ENCODE assay signal across 19 cellular contexts in the genomic region with DNA sequence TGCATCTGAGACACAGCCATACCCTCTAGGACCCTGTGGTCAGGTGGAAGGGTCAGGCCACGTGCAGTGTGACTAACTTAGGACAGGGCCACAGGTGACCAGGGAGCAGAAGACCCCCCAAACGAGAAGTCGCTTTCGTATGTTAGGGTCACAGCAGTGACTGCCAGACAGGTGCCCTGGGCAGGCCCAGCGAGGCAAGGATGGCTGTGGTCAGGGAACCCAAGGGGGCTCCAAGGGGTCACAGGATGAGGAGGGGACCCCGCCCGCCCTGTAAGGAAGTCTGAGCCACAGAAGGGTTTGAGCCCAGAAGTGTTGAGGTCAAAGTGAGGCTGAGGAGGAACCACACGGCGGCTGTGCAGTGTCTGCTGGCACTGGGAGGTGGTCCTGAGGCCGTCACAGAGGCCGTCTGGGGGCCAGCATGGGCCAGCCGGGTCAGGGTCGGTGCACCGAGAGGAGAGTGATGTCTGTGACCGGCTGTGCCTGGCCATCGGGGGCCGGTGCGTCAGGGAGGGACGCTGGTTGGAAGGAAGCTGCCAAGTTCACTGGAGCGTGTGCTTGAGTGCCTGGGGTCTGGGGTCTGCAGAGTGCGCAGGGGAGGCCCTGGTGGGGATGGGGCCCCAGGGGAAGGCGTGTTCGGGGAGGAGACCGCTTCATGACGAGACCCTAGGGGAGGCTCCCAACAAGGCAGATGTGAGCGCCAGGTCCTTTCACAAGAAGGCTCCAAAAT.
"Had no signal": no experiment of that assay in that cellular context is flagged by ENCODE, and none has a peak within 500 bp of the region (broad histone marks: within the 10 kb centered on the region; RNA-seq: fewer than 3 reads in every experiment).

No MANE protein-coding gene starts in this region.

- H3K4me3 Mint-ChIP-seq: naive thymus-derived CD4-positive, alpha-beta T cell; nephron progenitor cell; stimulated activated effector memory CD8-positive, alpha-beta T cell treated with anti-CD3 and anti-CD28 coated beads, Interleukin-12 subunit alpha, Interleukin-12 subunit beta, amount 100 ng/mL, for 72 hours had no signal

- H3K36me3 Mint-ChIP-seq: naive thymus-derived CD4-positive, alpha-beta T cell; stimulated activated effector memory CD8-positive, alpha-beta T cell treated with anti-CD3 and anti-CD28 coated beads, Interleukin-12 subunit alpha, Interleukin-12 subunit beta, amount 100 ng/mL, for 72 hours had no signal

- H3K36me3 ChIP-seq: gastrocnemius medialis, left ventricle myocardium inferior, suprapubic skin, thyroid gland, upper lobe of left lung, vagina had no signal

- ATAC-seq: esophagus mucosa; gastrocnemius medialis; naive thymus-derived CD4-positive, alpha-beta T cell; right cardiac atrium; stimulated activated effector memory CD8-positive, alpha-beta T cell treated with anti-CD3 and anti-CD28 coated beads, Interleukin-12 subunit alpha, Interleukin-12 subunit beta, amount 100 ng/mL, for 72 hours; stimulated activated naive CD8-positive, alpha-beta T cell treated with anti-CD3 and anti-CD28 coated beads, Interleukin-15, Interleukin-2, amounts not matched to agents 100 U/mL and 50 U/mL, for 24 hours had no signal

- H3K9me3 ChIP-seq: gastrocnemius medialis, left ventricle myocardium inferior, suprapubic skin, thyroid gland, upper lobe of left lung, vagina had no signal

- H3K27ac Mint-ChIP-seq: nephron progenitor cell; stimulated activated effector memory CD8-positive, alpha-beta T cell treated with anti-CD3 and anti-CD28 coated beads, Interleukin-12 subunit alpha, Interleukin-12 subunit beta, amount 100 ng/mL, for 72 hours had no signal

- DNase-seq: effector memory CD4-positive, alpha-beta T cell; gastrocnemius medialis; islet precursor cell; left ventricle myocardium inferior; mesendoderm; naive thymus-derived CD4-positive, alpha-beta T cell; nephron progenitor cell; right cardiac atrium; small intestine; stimulated activated CD4-positive, alpha-beta T cell treated with anti-CD3 and anti-CD28 coated beads, Interleukin-2, amount 100 ng/mL, for 48 hours; stimulated activated CD8-positive, alpha-beta memory T cell treated with anti-CD3 and anti-CD28 coated beads, Interleukin-4, amount 100 ng/mL, for 48 hours; stimulated activated naive CD8-positive, alpha-beta T cell treated with anti-CD3 and anti-CD28 coated beads, Interleukin-15, Interleukin-2, amounts not matched to agents 100 U/mL and 50 U/mL, for 24 hours; thyroid gland; upper lobe of left lung had no signal

- H3K27me3 ChIP-seq: thyroid gland, vagina had no signal

- H3K4me3 ChIP-seq: gastrocnemius medialis, left ventricle myocardium inferior, suprapubic skin, thyroid gland, upper lobe of left lung, vagina had no signal

- H3K27ac ChIP-seq: gastrocnemius medialis, left ventricle myocardium inferior, suprapubic skin, thyroid gland, upper lobe of left lung, vagina had no signal

- H3K4me1 ChIP-seq: gastrocnemius medialis, thyroid gland, upper lobe of left lung had no signal

- H3K9me3 Mint-ChIP-seq: nephron progenitor cell; stimulated activated effector memory CD8-positive, alpha-beta T cell treated with anti-CD3 and anti-CD28 coated beads, Interleukin-12 subunit alpha, Interleukin-12 subunit beta, amount 100 ng/mL, for 72 hours had no signal

- H3K4me1 Mint-ChIP-seq: nephron progenitor cell; stimulated activated effector memory CD8-positive, alpha-beta T cell treated with anti-CD3 and anti-CD28 coated beads, Interleukin-12 subunit alpha, Interleukin-12 subunit beta, amount 100 ng/mL, for 72 hours had no signal

- FAIRE-seq: endometrium, small intestine had no signal
